8 cellular contexts compared by ENCODE assay signal in the genomic region with DNA sequence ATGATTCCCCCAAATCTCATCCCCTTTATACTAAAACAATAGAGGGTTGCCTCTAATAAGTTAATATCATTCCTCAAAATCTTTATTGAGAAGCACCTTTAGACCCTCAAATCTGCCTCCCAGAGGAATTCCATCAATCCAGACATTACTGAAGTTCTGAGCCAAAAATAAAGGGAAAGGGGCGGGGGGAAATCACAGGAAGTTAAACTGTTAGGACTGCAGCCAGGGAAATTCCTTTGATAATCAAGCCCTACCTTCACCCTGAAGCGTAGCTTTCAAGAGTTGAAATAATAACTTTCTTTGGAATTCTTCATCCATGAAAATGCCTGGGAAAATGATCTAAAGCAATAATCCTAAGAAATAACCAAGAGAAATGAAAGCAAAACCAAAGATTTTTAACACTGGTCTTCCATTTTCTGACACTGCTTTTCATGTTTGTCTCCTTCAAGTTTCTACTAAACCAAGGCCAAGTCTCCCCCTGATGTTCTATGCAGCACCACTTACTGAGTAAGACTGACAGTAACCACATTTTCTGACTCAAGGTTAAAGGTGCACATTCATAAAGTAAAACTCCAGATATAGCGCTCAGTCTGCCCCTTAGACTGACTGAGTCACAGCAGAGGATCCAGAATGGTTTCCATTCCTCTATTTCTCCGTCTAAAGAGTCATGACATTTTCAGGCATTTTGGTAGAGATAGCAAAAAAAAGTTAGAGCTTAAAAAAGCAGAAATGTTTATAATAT.
A peak's percentile ranks its signal among the peaks of the same experiment; 100 is the strongest.
DNase-seq lines count a peak whose midpoint lies in the region; ATAC-seq, FAIRE-seq and TF ChIP-seq lines count a peak whose summit lies in the region.

No MANE protein-coding gene starts in this region.

- no peak overlapping the region for H3K4me3 ChIP-seq in bronchial epithelial cell (ENCODE audit: low read depth, low read length)

- H3K27me3 ChIP-seq in bronchial epithelial cell (ENCODE audit: control insufficient read depth, insufficient read depth, low read length) = no peaks in the 10 kb centered on the region

- TF ChIP-seq CTCF in bronchial epithelial cell (IDR thresholded peaks at IDR 0.05; ENCODE audit: insufficient read depth, low read length, severe bottlenecking) = no peak

- FAIRE-seq in bronchial epithelial cell (lab: Jason Lieb, UNC) = no peak

- ATAC-seq in GM21381 (IDR thresholded peaks at IDR 0.05; ENCODE audit: unreplicated experiment) (peak; percentile 80), HG03575 (IDR thresholded peaks at IDR 0.05; ENCODE audit: extremely low read depth, insufficient number of reproducible peaks, low FRiP score, unreplicated experiment) (peak; percentile 54), naive B cell (ENCODE audit: low read depth in 2 of 2) (no peak)

- no peaks in the 10 kb centered on the region for H3K9me3 Mint-ChIP-seq in naive B cell

- H3K36me3 Mint-ChIP-seq in naive B cell = no peaks in the 10 kb centered on the region

- H3K36me3 ChIP-seq in bronchial epithelial cell (ENCODE audit: control insufficient read depth, insufficient read depth, low read length) = no peaks in the 10 kb centered on the region

- peak overlapping the region; percentile 81 to 99 (median 95) for H3K27ac Mint-ChIP-seq in naive B cell

- peak overlapping the region; percentile 59 to 84 (median 80) for H3K4me3 Mint-ChIP-seq in naive B cell

- H3K4me1 Mint-ChIP-seq in naive B cell = peaks cover 27 to 51% (median 44%) of the 10 kb centered on the region in 3 donors

- peak; percentile 51 for DNase-seq in CD1c-positive myeloid dendritic cell (ENCODE audit: extremely low spot score)
- DNase-seq in bronchial epithelial cell (ENCODE audit: low read depth) = peak; percentile 83
- DNase-seq in naive B cell = peak; percentile 14
- no peak for DNase-seq in pons (ENCODE audit: low spot score)
- no peak for DNase-seq in DMS53 treated with DMSO at 0.1 percent for 48 hours (lab: John Stamatoyannopoulos, UW; ENCODE audit: unreplicated experiment)
- no peak for DNase-seq in dedifferentiated amniotic fluid mesenchymal stem cell (ENCODE audit: extremely low spot score)

- no peaks in the 10 kb centered on the region for H3K27me3 Mint-ChIP-seq in naive B cell

Comparison
In these comparisons a context has a peak if more than half of its experiments do, and no peak if none do; other contexts are left out.
1. DNase-seq: peak in CD1c-positive myeloid dendritic cell (single experiment), bronchial epithelial cell (single experiment) and naive B cell (single experiment); none in pons (single experiment), DMS53 treated with DMSO at 0.1 percent for 48 hours (single experiment) and dedifferentiated amniotic fluid mesenchymal stem cell (single experiment).
2. ATAC-seq: peak in GM21381 (single experiment) and HG03575 (single experiment); none in naive B cell (0 of 2).